In the genomic region with DNA sequence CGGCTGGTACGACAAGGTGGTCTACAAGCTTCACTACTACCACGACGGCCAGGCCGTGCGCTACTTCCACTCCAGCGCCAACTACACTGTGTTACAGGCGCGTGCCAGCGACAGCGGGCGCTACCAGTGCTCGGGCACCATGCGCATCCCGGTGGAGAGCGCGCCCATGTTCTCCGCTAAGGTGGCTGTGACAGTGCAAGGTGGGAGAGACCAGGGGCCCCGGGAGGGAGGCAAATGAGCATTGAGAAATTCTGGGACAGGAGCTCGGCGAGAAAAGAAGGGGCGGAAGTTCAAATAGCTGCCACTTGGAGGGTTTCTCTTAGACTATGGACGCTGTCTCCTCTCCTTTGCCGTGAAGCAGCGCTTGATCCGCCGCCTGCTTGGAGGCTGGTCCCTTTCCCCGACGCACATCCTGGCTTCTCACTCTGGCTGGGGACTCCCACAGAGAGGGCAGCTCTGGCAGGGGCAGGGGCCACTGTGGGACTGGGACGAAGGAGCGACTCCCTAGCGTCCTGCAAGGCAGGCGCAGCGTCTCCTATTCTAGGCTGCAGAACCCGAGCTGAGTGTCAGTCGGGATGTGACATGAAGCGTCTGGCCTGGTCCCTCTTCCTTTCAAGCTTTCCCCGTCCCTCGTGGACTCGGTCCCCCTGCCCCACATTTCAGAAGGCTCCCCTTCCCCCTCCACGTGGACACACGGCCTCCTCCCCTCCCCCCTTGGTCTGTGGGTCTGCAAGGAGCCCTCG, we compare ENCODE assay signal across 8 cellular contexts. TPM values are rescaled to one million over a fixed set of nuclear protein-coding genes. Genes with fewer than 3 reads are reported as not detected.
DNase-seq lines count a peak whose midpoint lies in the region; ATAC-seq and TF ChIP-seq lines count a peak whose summit lies in the region.

No MANE protein-coding gene starts in this region.

- no peaks in the 10 kb centered on the region for H3K36me3 ChIP-seq in ES-I3 (ENCODE audit: insufficient read depth, low read length)
- H3K36me3 ChIP-seq in ectodermal cell (ENCODE audit: control insufficient read depth, insufficient read depth, low read length): no peaks in the 10 kb centered on the region
- H3K36me3 ChIP-seq in lung (ENCODE audit: control insufficient read depth in 2 of 2, insufficient read depth in 2 of 2, low read length in 2 of 2): no peaks in the 10 kb centered on the region

- H2AFZ ChIP-seq in H9 (ENCODE audit: low read length): no peak overlapping the region

- no peak overlapping the region for H2BK12ac ChIP-seq in H9 (ENCODE audit: insufficient read length, low read depth, low read length)

- no peak overlapping the region for H4K5ac ChIP-seq in H9 (ENCODE audit: insufficient read length, low read depth, low read length)

- peaks cover 13 to 22% of the 10 kb centered on the region in 2 experiments for H3K4me1 Mint-ChIP-seq in H9
- H3K4me1 Mint-ChIP-seq in stimulated activated naive B cell treated with anti-CD40 and anti-IgM and Interleukin-4, amounts not matched to agents 10 μg/mL and 1 μg/mL and 100 μg/mL, for 72 hours: peaks cover 48 to 78% of the 10 kb centered on the region in 2 donors

- no peaks in the 10 kb centered on the region for H3K4me1 ChIP-seq in ES-I3 (ENCODE audit: insufficient read depth, low read length)
- H3K4me1 ChIP-seq in H9 (ENCODE audit: insufficient read depth, low read length): no peaks in the 10 kb centered on the region; the same call in 1 of the 2 replicates
- peaks cover 6% of the 10 kb centered on the region for H3K4me1 ChIP-seq in ectodermal cell (ENCODE audit: control insufficient read depth, insufficient read depth, low read length)
- H3K4me1 ChIP-seq in lung (ENCODE audit: control insufficient read depth in 2 of 2, insufficient read depth in 2 of 2, low read length in 2 of 2): no peaks in the 10 kb centered on the region

- no peak overlapping the region for H2AK5ac ChIP-seq in H9 (ENCODE audit: insufficient read length, low read length)

- H2BK120ac ChIP-seq in H9 (ENCODE audit: low read depth, low read length, poor library complexity, severe bottlenecking): no peak overlapping the region

- H3K4me3 ChIP-seq in ectodermal cell (ENCODE audit: insufficient read depth, low read depth, low read length) (peak overlapping the region; percentile 70), lung (peak overlapping the region; percentile 74)

- H3K79me1 ChIP-seq in H9 (ENCODE audit: insufficient read depth, low read depth, low read length, poor library complexity, severe bottlenecking): no peaks in the 10 kb centered on the region

- H2BK5ac ChIP-seq in H9 (ENCODE audit: insufficient read length, low read length): no peak overlapping the region

- H3K14ac ChIP-seq in H9 (ENCODE audit: insufficient read depth, low read length): 0 out of 2 replicates have a peak overlapping the region, but pooled peaks have one; percentile 27

- ATAC-seq in lung (ENCODE audit: insufficient read depth, low FRiP score) (peak; percentile 9), GM18519 (IDR thresholded peaks at IDR 0.05; ENCODE audit: low FRiP score, unreplicated experiment) (no peak)
- peak; percentile 33 to 37 for ATAC-seq in stimulated activated naive B cell treated with anti-CD40 and anti-IgM and Interleukin-4, amounts not matched to agents 10 μg/mL and 1 μg/mL and 100 μg/mL, for 72 hours (replicated peaks)

- peaks cover 0 to 2% (median 0%) of the 10 kb centered on the region in 3 experiments; a peak in 2 of 7 replicates for H3K36me3 Mint-ChIP-seq in H9 (ENCODE audit: insufficient read depth in 1 of 3, low read depth in 3 of 3)
- peaks cover 0 to 2% of the 10 kb centered on the region in 2 donors for H3K36me3 Mint-ChIP-seq in stimulated activated naive B cell treated with anti-CD40 and anti-IgM and Interleukin-4, amounts not matched to agents 10 μg/mL and 1 μg/mL and 100 μg/mL, for 72 hours

- H2BK20ac ChIP-seq in H9 (ENCODE audit: low read depth, low read length, poor library complexity, severe bottlenecking): no peak overlapping the region

- no CpG with 5 or more reads among the region's 43 CpGs for WGBS in H9 (ENCODE audit: extremely low coverage, insufficient read length, low lambda C conversion rate)
- 1% methylated on average over 43 of the region's 43 CpGs for WGBS in ectodermal cell, 2 experiments
- WGBS in lung, 2 donors: 0 to 1% methylated on average over 41 to 43 of the region's 43 CpGs

- peaks cover 14% of the 10 kb centered on the region; the same call in 1 of the 2 replicates for H3K27me3 ChIP-seq in H9 (ENCODE audit: insufficient read depth, low read length)
- H3K27me3 ChIP-seq in ectodermal cell (ENCODE audit: control insufficient read depth, insufficient read depth, low read length, poor library complexity, severe bottlenecking): peaks cover 67% of the 10 kb centered on the region
- no peaks in the 10 kb centered on the region for H3K27me3 ChIP-seq in lung (ENCODE audit: control insufficient read depth, insufficient read depth)

- DNase-seq in H9: peak; percentile 64
- DNase-seq in NCI-H1105 treated with DMSO at 0.1 percent for 48 hours (lab: John Stamatoyannopoulos, UW): peak; percentile 59
- DNase-seq in activated CD4-positive, alpha-beta T cell treated with anti-CD3 and anti-CD28 coated beads for 48 hours: peak; percentile 41
- DNase-seq in lung (ENCODE audit: low spot score): no peak
- no peak for DNase-seq in stimulated activated naive B cell treated with anti-CD40 and anti-IgM and Interleukin-4, amounts not matched to agents 10 μg/mL and 1 μg/mL and 100 μg/mL, for 72 hours

- peaks cover 77% of the 10 kb centered on the region for H3K27me3 Mint-ChIP-seq in H9 (ENCODE audit: low read depth)
- H3K27me3 Mint-ChIP-seq in stimulated activated naive B cell treated with anti-CD40 and anti-IgM and Interleukin-4, amounts not matched to agents 10 μg/mL and 1 μg/mL and 100 μg/mL, for 72 hours: no peaks in the 10 kb centered on the region

- TF ChIP-seq CTCF in H9 (conservative IDR thresholded peaks at IDR 0.05): peak; percentile 55; the same call in 2 of the 3 replicates
- TF ChIP-seq CTCF in lung (IDR thresholded peaks at IDR 0.05; ENCODE audit: control extremely low read depth, extremely low read depth): no peak

- H3K9ac ChIP-seq in ES-I3 (ENCODE audit: low read depth, low read length) (peak overlapping the region; percentile 82), H9 (ENCODE audit: extremely low read depth, insufficient read length, low read length) (peak overlapping the region; percentile 31)

- H3K9me3 ChIP-seq in ES-I3 (ENCODE audit: control insufficient read depth, insufficient read depth, low read length): no peaks in the 10 kb centered on the region
- no peaks in the 10 kb centered on the region for H3K9me3 ChIP-seq in H9 (ENCODE audit: control insufficient read depth, low read depth, low read length)
- H3K9me3 ChIP-seq in ectodermal cell (ENCODE audit: control insufficient read depth, low read length): no peaks in the 10 kb centered on the region
- peaks cover 0 to under 1% of the 10 kb centered on the region in 2 donors for H3K9me3 ChIP-seq in lung (ENCODE audit: control insufficient read depth in 2 of 2, insufficient read depth in 1 of 2, low read length in 1 of 2)

- H2BK15ac ChIP-seq in H9 (ENCODE audit: low read depth, low read length): no peak overlapping the region

- H3K56ac ChIP-seq in H9 (ENCODE audit: insufficient read length, low read depth, low read length): no peak overlapping the region

- no peak overlapping the region for H4K8ac ChIP-seq in H9 (replicated peaks; ENCODE audit: insufficient read length, low read depth, low read length)

- H3K23me2 ChIP-seq in H9 (ENCODE audit: insufficient read length, low read depth, low read length, poor library complexity, severe bottlenecking): peaks cover 9% of the 10 kb centered on the region

- peak overlapping the region in 1 of 3 experiments; percentile 23; a peak in 1 of 7 replicates for H3K27ac Mint-ChIP-seq in H9
- H3K27ac Mint-ChIP-seq in stimulated activated naive B cell treated with anti-CD40 and anti-IgM and Interleukin-4, amounts not matched to agents 10 μg/mL and 1 μg/mL and 100 μg/mL, for 72 hours: peak overlapping the region; percentile 80

- no peak overlapping the region for H3K4ac ChIP-seq in H9 (ENCODE audit: low read depth, low read length)

- H3K23ac ChIP-seq in H9 (ENCODE audit: insufficient read length, low read depth, low read length): no peak overlapping the region

- H4K20me1 ChIP-seq in H9 (ENCODE audit: control insufficient read depth, insufficient read depth, insufficient read length): no peaks in the 10 kb centered on the region

- no peaks in the 10 kb centered on the region for H3K79me2 ChIP-seq in H9 (ENCODE audit: insufficient read depth, low read length)

- H4K91ac ChIP-seq in H9 (ENCODE audit: insufficient read length, low read depth, low read length): no peak overlapping the region

- H3K9me3 Mint-ChIP-seq in H9: no peaks in the 10 kb centered on the region; a peak in 1 of 5 replicates
- H3K9me3 Mint-ChIP-seq in stimulated activated naive B cell treated with anti-CD40 and anti-IgM and Interleukin-4, amounts not matched to agents 10 μg/mL and 1 μg/mL and 100 μg/mL, for 72 hours: no peaks in the 10 kb centered on the region

- H3K27ac ChIP-seq in H9 (ENCODE audit: insufficient read length, low read depth, low read length) (no peak overlapping the region), ectodermal cell (ENCODE audit: insufficient read depth, low read depth, low read length, poor library complexity, severe bottlenecking) (no peak overlapping the region), lung (ENCODE audit: low read depth in 1 of 2, low read length in 1 of 2) (peak overlapping the region; percentile 51 to 85)

- H3T11ph ChIP-seq in H9 (ENCODE audit: low read length): no peak overlapping the region

- H3K18ac ChIP-seq in H9 (ENCODE audit: insufficient read length, low read depth, low read length): no peak overlapping the region

- H3K4me2 ChIP-seq in H9 (ENCODE audit: insufficient read depth, insufficient read length, low read length): peak overlapping the region; percentile 98

- H3K4me3 Mint-ChIP-seq in H9: peak overlapping the region; percentile 78 to 92
- peak overlapping the region; percentile 87 to 98 for H3K4me3 Mint-ChIP-seq in stimulated activated naive B cell treated with anti-CD40 and anti-IgM and Interleukin-4, amounts not matched to agents 10 μg/mL and 1 μg/mL and 100 μg/mL, for 72 hours

RNA-seq across cellular contexts. Expression of gene FCRLB, which starts 4.7 kb away (rescaled TPM):
- total RNA-seq in H9 (2021) (0.18 TPM in 1 of 2 replicates, not detected in the other), lung (under 1 TPM; 0.34 to 0.86 TPM)
- polyA plus RNA-seq in ectodermal cell (2013, experiment 1 of 4): 0.20 TPM
- 0.16 TPM for polyA plus RNA-seq in ectodermal cell (2013, experiment 2 of 4)
- not detected for polyA plus RNA-seq in ectodermal cell (2013, experiment 3 of 4)
- 0.16 TPM for polyA plus RNA-seq in ectodermal cell (2013, experiment 4 of 4)
- polyA plus RNA-seq in lung: under 1 TPM; 0.59 to 0.90 TPM

RNA-seq across cellular contexts. Expression of gene FCRLA, which starts 19.0 kb away (rescaled TPM):
- total RNA-seq in H9 (2021) (not detected in 2 replicates), lung (1 to 10 TPM in 1 of 2 donors, under 1 TPM in 1; 0.25 to 3.9 TPM)
- polyA plus RNA-seq in ectodermal cell (2013, experiment 1 of 4): not detected
- polyA plus RNA-seq in ectodermal cell (2013, experiment 2 of 4): not detected
- polyA plus RNA-seq in ectodermal cell (2013, experiment 3 of 4): not detected
- polyA plus RNA-seq in ectodermal cell (2013, experiment 4 of 4): not detected
- polyA plus RNA-seq in lung: 1 to 10 TPM in 1 of 2 donors, under 1 TPM in 1; 0.14 to 1.2 TPM

RNA-seq across cellular contexts. Expression of gene DUSP12, which starts 23.5 kb away (rescaled TPM):
- total RNA-seq in H9 (2021) (23.2 and 28.0 TPM in 2 replicates), lung (10 to 100 TPM; 19.4 to 60.1 TPM)
- polyA plus RNA-seq in ectodermal cell (2013, experiment 1 of 4): 41.3 TPM
- 45.0 TPM for polyA plus RNA-seq in ectodermal cell (2013, experiment 2 of 4)
- 35.6 TPM for polyA plus RNA-seq in ectodermal cell (2013, experiment 3 of 4)
- polyA plus RNA-seq in ectodermal cell (2013, experiment 4 of 4): 37.7 TPM
- polyA plus RNA-seq in lung: 10 to 100 TPM; 15.0 to 27.1 TPM

RNA-seq across cellular contexts. Expression of gene ATF6, which starts 40.1 kb away (rescaled TPM):
- total RNA-seq in H9 (2021): 10.4 and 11.2 TPM in 2 replicates
- 21.6 TPM for polyA plus RNA-seq in ectodermal cell (2013, experiment 1 of 4)
- 25.6 TPM for polyA plus RNA-seq in ectodermal cell (2013, experiment 2 of 4)
- polyA plus RNA-seq in ectodermal cell (2013, experiment 3 of 4): 19.9 TPM
- 22.4 TPM for polyA plus RNA-seq in ectodermal cell (2013, experiment 4 of 4)
- total RNA-seq in lung: 10 to 100 TPM; 27.7 to 44.8 TPM
- 10 to 100 TPM in 1 of 2 donors, 1 to 10 TPM in 1; 4.3 to 17.6 TPM for polyA plus RNA-seq in lung

Comparison
In these comparisons a context has a peak if more than half of its experiments do, and no peak if none do; other contexts are left out.
1. DNase-seq: peak in H9 (single experiment), NCI-H1105 treated with DMSO at 0.1 percent for 48 hours (single experiment) and activated CD4-positive, alpha-beta T cell treated with anti-CD3 and anti-CD28 coated beads for 48 hours (single experiment); none in lung (single experiment) and stimulated activated naive B cell treated with anti-CD40 and anti-IgM and Interleukin-4, amounts not matched to agents 10 μg/mL and 1 μg/mL and 100 μg/mL, for 72 hours (single experiment).
2. H3K27ac ChIP-seq: peak in lung (2 of 2); none in H9 (single experiment) and ectodermal cell (single experiment).